ENCODE assay signal across 19 cellular contexts in the genomic region with DNA sequence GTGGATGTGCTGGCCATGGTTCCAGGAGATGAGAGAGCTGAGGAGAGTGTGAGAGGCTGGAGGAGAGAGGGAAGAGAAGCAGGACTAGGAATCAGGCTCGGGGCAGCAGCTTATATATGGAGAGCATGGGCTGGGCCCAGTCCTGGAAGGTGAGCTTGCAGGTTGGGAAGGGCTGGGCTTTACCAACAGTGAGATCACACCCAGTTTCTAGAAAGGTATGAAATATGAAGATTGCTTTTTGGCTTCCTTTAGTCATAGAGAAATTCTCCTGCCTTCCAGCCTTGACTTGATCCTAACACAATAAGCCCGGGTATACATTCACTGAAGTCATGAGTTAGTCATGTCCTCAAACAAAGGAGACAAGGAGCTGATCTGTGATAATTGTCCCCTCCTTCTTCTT. TPM values are rescaled to one million over a fixed set of nuclear protein-coding genes. Genes with fewer than 3 reads are reported as not detected.
DNase-seq lines count a peak whose midpoint lies in the region; ATAC-seq and TF ChIP-seq lines count a peak whose summit lies in the region.
"Had no signal": no experiment of that assay in that cellular context is flagged by ENCODE, and none has a peak within 500 bp of the region (broad histone marks: within the 10 kb centered on the region; RNA-seq: fewer than 3 reads in every experiment).

A gene (minus strand): TSS at position 86 of the 400 bp plus-strand sequence. CDS start 69 bp downstream, at position 17.

- H3K4me3 ChIP-seq in epithelial cell of esophagus (ENCODE audit: low read length) (peak within 1 kb of the TSS; percentile 80), left lung (no peak within 1 kb of the TSS)

- ATAC-seq in activated T-cell treated with anti-CD3 and anti-CD28 coated beads, Interleukin-2, amount 50 U/mL, for 72 hours (replicated peaks in 1 of 2): no peak
- ATAC-seq in left lung: no peak

- peaks cover 0 to 29% of the 10 kb centered on the region in 2 donors for H3K27me3 ChIP-seq in left lung

- no peak for TF ChIP-seq CTCF in epithelial cell of esophagus (IDR thresholded peaks at IDR 0.05; ENCODE audit: insufficient read depth, low read depth, low read length, missing control alignments)
- TF ChIP-seq CTCF in left lung (IDR thresholded peaks at IDR 0.05): no peak
- no peak for TF ChIP-seq CTCF in type B pancreatic cell (conservative IDR thresholded peaks at IDR 0.05)

- intact Hi-C loops in left lung (cut with DNase I): no loop called here

- H3K27me3 Mint-ChIP-seq in activated T-cell treated with anti-CD3 and anti-CD28 coated beads, Interleukin-2, amount 50 U/mL, for 72 hours (ENCODE audit: low read depth): peaks cover 30% of the 10 kb centered on the region
- peaks cover 50% of the 10 kb centered on the region for H3K27me3 Mint-ChIP-seq in type B pancreatic cell

- no peak within 1 kb of the TSS for H3K27ac ChIP-seq in left lung
- H3K27ac ChIP-seq: 22Rv1 had no signal

- no peaks in the 10 kb centered on the region for H3K9me3 Mint-ChIP-seq in activated T-cell treated with anti-CD3 and anti-CD28 coated beads, Interleukin-2, amount 50 U/mL, for 72 hours
- no peaks in the 10 kb centered on the region for H3K9me3 Mint-ChIP-seq in type B pancreatic cell

- no peaks in the 10 kb centered on the region for H3K36me3 ChIP-seq in left lung

- H3K9me3 ChIP-seq in left lung: no peaks in the 10 kb centered on the region

- H3K4me1 ChIP-seq in left lung: peaks cover 10 to 27% of the 10 kb centered on the region in 2 donors

- DNase-seq in activated T-cell treated with anti-CD3 and anti-CD28 coated beads, Interleukin-2, amount 50 U/mL, for 72 hours: no peak
- DNase-seq in activated T-cell treated with anti-CD3 and anti-CD28 coated beads for 4 hours (no peak), epithelial cell of esophagus (ENCODE audit: low read depth) (peak; percentile 97), left lung (no peak), type B pancreatic cell (ENCODE audit: extremely low spot score, unreplicated experiment) (no peak), iPS-NIHi7 (ENCODE audit: extremely low spot score) (no peak), HuH-7 (ENCODE audit: low spot score) (no peak), SK-N-DZ (ENCODE audit: low spot score) (no peak)
- DNase-seq: C1 segment of cervical spinal cord, DMS153, EL, H9, KG1, NCI-H1436, NCI-H2081 treated with DMSO at 0.1 percent for 48 hours, NCI-H2227 treated with DMSO at 0.1 percent for 48 hours, NCI-H524 treated with DMSO at 0.1 percent for 48 hours, Right ventricle myocardium superior had no signal

- no peaks in the 10 kb centered on the region for H3K36me3 Mint-ChIP-seq in activated T-cell treated with anti-CD3 and anti-CD28 coated beads, Interleukin-2, amount 50 U/mL, for 72 hours (ENCODE audit: insufficient read depth in 2 of 2)
- no peaks in the 10 kb centered on the region for H3K36me3 Mint-ChIP-seq in type B pancreatic cell

- H3K4me3 Mint-ChIP-seq in activated T-cell treated with anti-CD3 and anti-CD28 coated beads, Interleukin-2, amount 50 U/mL, for 72 hours: no peak within 1 kb of the TSS
- H3K4me3 Mint-ChIP-seq in type B pancreatic cell: no peak within 1 kb of the TSS
- H3K4me3 Mint-ChIP-seq: H9 had no signal

- no peaks in the 10 kb centered on the region for H3K4me1 Mint-ChIP-seq in activated T-cell treated with anti-CD3 and anti-CD28 coated beads, Interleukin-2, amount 50 U/mL, for 72 hours (ENCODE audit: low read depth)
- peaks cover 8% of the 10 kb centered on the region for H3K4me1 Mint-ChIP-seq in type B pancreatic cell (ENCODE audit: unreplicated experiment)

- H3K27ac Mint-ChIP-seq in activated T-cell treated with anti-CD3 and anti-CD28 coated beads, Interleukin-2, amount 50 U/mL, for 72 hours: peak within 1 kb of the TSS; percentile 22
- peak within 1 kb of the TSS; percentile 48 for H3K27ac Mint-ChIP-seq in type B pancreatic cell

RNA-seq across cellular contexts. Expression of the gene that starts here (rescaled TPM):
- not detected for total RNA-seq in activated T-cell treated with anti-CD3 and anti-CD28 coated beads, Interleukin-2, amount 50 U/mL, for 72 hours
- total RNA-seq in left lung: 10 to 100 TPM; 24.4 to 32.0 TPM
- total RNA-seq in type B pancreatic cell (ENCODE audit: low replicate concordance): 9.9 and 41.6 TPM in 2 replicates
- polyA plus RNA-seq in SK-N-DZ (2014; cell fraction: cytosol; rRNA removed): not detected in 2 replicates
- not detected in 2 replicates for polyA plus RNA-seq in SK-N-DZ (2014; cell fraction: nucleus; rRNA removed)
- total RNA-seq: H9, Right ventricle myocardium superior had no signal

Comparison
In these comparisons a context has a peak if more than half of its experiments do, and no peak if none do; other contexts are left out.
1. RNA of the gene that starts here (total RNA-seq): 24.4 to 32.0 TPM in left lung and 9.9 to 41.6 TPM in type B pancreatic cell; not detected in activated T-cell treated with anti-CD3 and anti-CD28 coated beads, Interleukin-2, amount 50 U/mL, for 72 hours; every median in the first group is over 10 times any median in the second.